Comparison of ENCODE assay signal across 27 cellular contexts in genomic region chr5:87369431-87369830, GRCh38. TPM values are rescaled to one million over a fixed set of nuclear protein-coding genes. Genes with fewer than 3 reads are reported as not detected.
DNase-seq lines count a peak whose midpoint lies in the region; ATAC-seq, FAIRE-seq and TF ChIP-seq lines count a peak whose summit lies in the region.
"Had no signal": no experiment of that assay in that cellular context is flagged by ENCODE, and none has a peak within 500 bp of the region (broad histone marks: within the 10 kb centered on the region; RNA-seq: fewer than 3 reads in every experiment).

No MANE protein-coding gene starts in this region.

- TF ChIP-seq CTCF in left ventricle myocardium inferior (IDR thresholded peaks at IDR 0.05; ENCODE audit: borderline replicate concordance), result no peak
- TF ChIP-seq CTCF in activated CD8-positive, alpha-beta T cell treated with anti-CD3 and anti-CD28 coated beads for 36 hours (IDR thresholded peaks at IDR 0.05), result no peak
- no peak for TF ChIP-seq CTCF in chondrocyte (IDR thresholded peaks at IDR 0.05)

- H3K9me3 Mint-ChIP-seq in activated CD8-positive, alpha-beta T cell treated with anti-CD3 and anti-CD28 coated beads for 36 hours, result no peaks in the 10 kb centered on the region
- no peaks in the 10 kb centered on the region for H3K9me3 Mint-ChIP-seq in activated T-helper 17 cell treated with anti-CD3 and anti-CD28 coated beads, Interleukin-2, amount 50 U/mL, for 72 hours
- H3K9me3 Mint-ChIP-seq in chondrocyte (ENCODE audit: low read depth), result no peaks in the 10 kb centered on the region
- H3K9me3 Mint-ChIP-seq: CD14-positive monocyte; CD4-positive, alpha-beta T cell; CD8-positive, alpha-beta memory T cell; HFFc6 had no signal

- no peak for DNase-seq in left ventricle myocardium inferior
- DNase-seq in right cardiac atrium, result no peak
- no peak for DNase-seq in activated CD8-positive, alpha-beta T cell treated with anti-CD3 and anti-CD28 coated beads for 36 hours
- no peak for DNase-seq in chondrocyte (ENCODE audit: low spot score)
- DNase-seq: ACHN; AML-193; BE2C; CD4-positive, alpha-beta T cell; CD8-positive, alpha-beta memory T cell; DMS 273 treated with DMSO at 0.1 percent for 48 hours; DMS79; EL; GF-D8; GOT3; HFFc6 had no signal

- H3K27me3 Mint-ChIP-seq in activated CD8-positive, alpha-beta T cell treated with anti-CD3 and anti-CD28 coated beads for 36 hours, result no peaks in the 10 kb centered on the region
- H3K27me3 Mint-ChIP-seq in activated T-helper 17 cell treated with anti-CD3 and anti-CD28 coated beads, Interleukin-2, amount 50 U/mL, for 72 hours, result no peaks in the 10 kb centered on the region
- no peaks in the 10 kb centered on the region for H3K27me3 Mint-ChIP-seq in chondrocyte (ENCODE audit: low read depth)
- H3K27me3 Mint-ChIP-seq: CD4-positive, alpha-beta T cell; CD8-positive, alpha-beta memory T cell had no signal

- H3K27ac ChIP-seq in left ventricle myocardium inferior (replicated peaks), result peak overlapping the region; percentile 52
- H3K27ac ChIP-seq in right cardiac atrium (ENCODE audit: low read length), result no peak overlapping the region
- H3K27ac ChIP-seq: 22Rv1; A549; BLaER1 treated with 17β-estradiol and CSF1 and Interleukin-3, amounts not matched to agents 10 nM and 100 nM had no signal

- H3K4me1 ChIP-seq in left ventricle myocardium inferior (peaks cover 50% of the 10 kb centered on the region), right cardiac atrium (ENCODE audit: control insufficient read depth, insufficient read depth, low read length) (no peaks in the 10 kb centered on the region)
- H3K4me1 ChIP-seq: BE2C; BLaER1 treated with 17β-estradiol and CSF1 and Interleukin-3, amounts not matched to agents 10 nM and 100 nM had no signal

- H3K4me1 Mint-ChIP-seq in activated CD8-positive, alpha-beta T cell treated with anti-CD3 and anti-CD28 coated beads for 36 hours (ENCODE audit: low read depth), result peaks cover 8% of the 10 kb centered on the region
- H3K4me1 Mint-ChIP-seq in activated T-helper 17 cell treated with anti-CD3 and anti-CD28 coated beads, Interleukin-2, amount 50 U/mL, for 72 hours, result peaks cover 4% of the 10 kb centered on the region
- H3K4me1 Mint-ChIP-seq in chondrocyte (ENCODE audit: low read depth), result peaks cover 4% of the 10 kb centered on the region
- H3K4me1 Mint-ChIP-seq: CD14-positive monocyte had no signal

- H3K36me3 ChIP-seq in left ventricle myocardium inferior, result peaks cover 8% of the 10 kb centered on the region
- H3K36me3 ChIP-seq: HAP-1 had no signal

- no peak overlapping the region for H3K4me3 Mint-ChIP-seq in activated CD8-positive, alpha-beta T cell treated with anti-CD3 and anti-CD28 coated beads for 36 hours
- no peak overlapping the region for H3K4me3 Mint-ChIP-seq in activated T-helper 17 cell treated with anti-CD3 and anti-CD28 coated beads, Interleukin-2, amount 50 U/mL, for 72 hours
- H3K4me3 Mint-ChIP-seq in chondrocyte (ENCODE audit: unreplicated experiment), result no peak overlapping the region
- H3K4me3 Mint-ChIP-seq: CD14-positive monocyte; CD4-positive, alpha-beta T cell; CD8-positive, alpha-beta memory T cell; HFFc6 had no signal

- H3K36me3 Mint-ChIP-seq in activated CD8-positive, alpha-beta T cell treated with anti-CD3 and anti-CD28 coated beads for 36 hours (ENCODE audit: low read depth), result peaks cover 34% of the 10 kb centered on the region
- peaks cover 82% of the 10 kb centered on the region for H3K36me3 Mint-ChIP-seq in activated T-helper 17 cell treated with anti-CD3 and anti-CD28 coated beads, Interleukin-2, amount 50 U/mL, for 72 hours (ENCODE audit: low read depth)
- peaks cover 24% of the 10 kb centered on the region for H3K36me3 Mint-ChIP-seq in chondrocyte (ENCODE audit: low read depth)

- intact Hi-C loops in left ventricle myocardium inferior (cut with micrococcal nuclease), result no loop called here
- intact Hi-C loops in right cardiac atrium (cut with DNase I), result no loop called here
- intact Hi-C loops in activated CD8-positive, alpha-beta T cell treated with anti-CD3 and anti-CD28 coated beads for 36 hours (cut with micrococcal nuclease), result no loop called here

- CTCF ChIA-PET in activated CD8-positive, alpha-beta T cell treated with anti-CD3 and anti-CD28 coated beads for 36 hours (lab: Charles Lee), result no interaction called here

- POLR2A ChIA-PET in activated CD8-positive, alpha-beta T cell treated with anti-CD3 and anti-CD28 coated beads for 36 hours (lab: Charles Lee), result no interaction called here

- H3K4me3 ChIP-seq in left ventricle myocardium inferior (no peak overlapping the region), right cardiac atrium (ENCODE audit: low read length) (no peak overlapping the region)
- H3K4me3 ChIP-seq: A549; BLaER1 treated with 17β-estradiol and CSF1 and Interleukin-3, amounts not matched to agents 10 nM and 100 nM; HAP-1 had no signal

- no peaks in the 10 kb centered on the region for H3K27me3 ChIP-seq in left ventricle myocardium inferior (ENCODE audit: low read depth)
- H3K27me3 ChIP-seq in right cardiac atrium (ENCODE audit: control insufficient read depth, insufficient read depth), result no peaks in the 10 kb centered on the region
- H3K27me3 ChIP-seq: BE2C; BLaER1 treated with 17β-estradiol and CSF1 and Interleukin-3, amounts not matched to agents 10 nM and 100 nM had no signal

- ATAC-seq in right cardiac atrium (no peak), GM21576 (IDR thresholded peaks at IDR 0.05; ENCODE audit: unreplicated experiment) (no peak)
- ATAC-seq in activated CD8-positive, alpha-beta T cell treated with anti-CD3 and anti-CD28 coated beads for 36 hours, result no peak
- no peak for ATAC-seq in activated T-helper 17 cell treated with anti-CD3 and anti-CD28 coated beads, Interleukin-2, amount 50 U/mL, for 72 hours (replicated peaks)
- ATAC-seq: A549 had no signal

- FAIRE-seq in colon (lab: Jason Lieb, UNC), result peak; percentile 10
- peak; percentile 78 for FAIRE-seq in islet of Langerhans (lab: Jason Lieb, UNC)
- FAIRE-seq: A549, D721Med, GM12891, H54 had no signal

- H3K27ac Mint-ChIP-seq in activated CD8-positive, alpha-beta T cell treated with anti-CD3 and anti-CD28 coated beads for 36 hours, result no peak overlapping the region
- no peak overlapping the region for H3K27ac Mint-ChIP-seq in activated T-helper 17 cell treated with anti-CD3 and anti-CD28 coated beads, Interleukin-2, amount 50 U/mL, for 72 hours
- no peak overlapping the region for H3K27ac Mint-ChIP-seq in chondrocyte (ENCODE audit: unreplicated experiment)
- H3K27ac Mint-ChIP-seq: CD14-positive monocyte; CD4-positive, alpha-beta T cell had no signal

- no peaks in the 10 kb centered on the region for H3K9me3 ChIP-seq in left ventricle myocardium inferior (replicated peaks)
- no peaks in the 10 kb centered on the region for H3K9me3 ChIP-seq in right cardiac atrium (ENCODE audit: control insufficient read depth, low read length)
- H3K9me3 ChIP-seq: A549; BE2C; BLaER1 treated with 17β-estradiol and CSF1 and Interleukin-3, amounts not matched to agents 10 nM and 100 nM; HAP-1 had no signal

RNA-seq across cellular contexts. Expression of gene CCNH, which starts 43.3 kb away (rescaled TPM):
- 20.3 TPM for total RNA-seq in left ventricle myocardium inferior
- total RNA-seq in right cardiac atrium, result 10 to 100 TPM; 23.4 to 42.8 (median 29.8) TPM
- 39.6 TPM for polyA plus RNA-seq in right cardiac atrium
- 10 to 100 TPM; 68.7 to 76.1 TPM for total RNA-seq in activated CD8-positive, alpha-beta T cell treated with anti-CD3 and anti-CD28 coated beads for 36 hours
- 10 to 100 TPM; 59.0 to 67.4 TPM for total RNA-seq in activated T-helper 17 cell treated with anti-CD3 and anti-CD28 coated beads, Interleukin-2, amount 50 U/mL, for 72 hours
- total RNA-seq in chondrocyte, result 23.1 to 30.3 TPM (median 25.3 TPM) in 3 replicates
